Comparison of ENCODE assay signal across 8 cellular contexts in genomic region chr15:89776274-89777072, GRCh38. TPM values are rescaled to one million over a fixed set of nuclear protein-coding genes. Genes with fewer than 3 reads are reported as not detected.
DNase-seq lines count a peak whose midpoint lies in the region; ATAC-seq, FAIRE-seq and TF ChIP-seq lines count a peak whose summit lies in the region.
"Had no signal": no experiment of that assay in that cellular context is flagged by ENCODE, and none has a peak within 500 bp of the region (broad histone marks: within the 10 kb centered on the region; RNA-seq: fewer than 3 reads in every experiment).

Gene MESP2, plus strand, starts transcription at chr15:89776332. Its CDS starts 26 bp downstream, at chr15:89776358.

- peaks cover 7% of the 10 kb centered on the region for H3K4me1 Mint-ChIP-seq in activated naive CD8-positive, alpha-beta T cell treated with anti-CD3 and anti-CD28 coated beads, Interleukin-2, amount 50 U/mL, for 24 hours

- CTCF ChIA-PET in SK-N-SH (lab: Yijun Ruan, JAX), result interaction anchor here (0.6 to 7.6 kb wide), 6 partner anchors 8 to 179 kb away, joined by 3 to 61 read pairs (median 4); no protein-coding TSS in a partner anchor

- H2AFZ ChIP-seq in SK-N-SH (ENCODE audit: low read depth), result peak within 1 kb of the TSS; percentile 90

- TF ChIP-seq EP300 in SK-N-SH (IDR thresholded peaks at IDR 0.05; ENCODE audit: borderline replicate concordance in 1 of 2, low read depth in 1 of 2, low read length in 1 of 2), result no peak

- no peaks in the 10 kb centered on the region for H3K9me3 Mint-ChIP-seq in activated naive CD8-positive, alpha-beta T cell treated with anti-CD3 and anti-CD28 coated beads, Interleukin-2, amount 50 U/mL, for 24 hours

- no peaks in the 10 kb centered on the region for H4K20me1 ChIP-seq in SK-N-SH (ENCODE audit: insufficient read depth)

- H3K36me3 Mint-ChIP-seq in activated naive CD8-positive, alpha-beta T cell treated with anti-CD3 and anti-CD28 coated beads, Interleukin-2, amount 50 U/mL, for 24 hours (ENCODE audit: low read depth), result no peaks in the 10 kb centered on the region

- TF ChIP-seq CTCF in SK-N-SH (IDR thresholded peaks at IDR 0.05), result peak; percentile 31
- TF ChIP-seq CTCF in upper lobe of right lung (IDR thresholded peaks at IDR 0.05), result peak; percentile 47

- H3K4me3 Mint-ChIP-seq in activated naive CD8-positive, alpha-beta T cell treated with anti-CD3 and anti-CD28 coated beads, Interleukin-2, amount 50 U/mL, for 24 hours, result peak within 1 kb of the TSS; percentile 61

- H3K27me3 ChIP-seq in SK-N-SH (ENCODE audit: insufficient read depth), result no peaks in the 10 kb centered on the region
- H3K27me3 ChIP-seq in upper lobe of right lung, result no peaks in the 10 kb centered on the region

- H3K27ac ChIP-seq in SK-N-SH (ENCODE audit: low read depth in 2 of 2, low read length in 1 of 2) (no peak within 1 kb of the TSS), upper lobe of right lung (no peak within 1 kb of the TSS)

- ATAC-seq in activated naive CD8-positive, alpha-beta T cell treated with anti-CD3 and anti-CD28 coated beads, Interleukin-2, amount 50 U/mL, for 24 hours, result peak; percentile 48
- ATAC-seq in left cardiac atrium, result peak; percentile 94
- ATAC-seq in upper lobe of right lung, result peak; percentile 93

- peak within 1 kb of the TSS; percentile 32 to 37; a peak in 3 of 4 replicates for H3K4me3 ChIP-seq in SK-N-SH (ENCODE audit: low read depth in 2 of 2, low read length in 1 of 2)
- H3K4me3 ChIP-seq in upper lobe of right lung, result peak within 1 kb of the TSS; percentile 51

- H3K9me2 ChIP-seq in SK-N-SH, result no peaks in the 10 kb centered on the region

- DNase-seq in GM18507 (ENCODE audit: extremely low spot score, insufficient read length, low read depth) (peak; percentile 76), HUDEP-2 (lab: John Stamatoyannopoulos, UW; ENCODE audit: unreplicated experiment in 76 of 76) (peak in 70 of 76 experiments; percentile 13 to 82 (median 63)), SK-N-SH (peak; percentile 94), left cardiac atrium (peak; percentile 90), pons (ENCODE audit: low spot score) (peak; percentile 50), upper lobe of right lung (peak; percentile 93)
- peak; percentile 64 for DNase-seq in activated naive CD8-positive, alpha-beta T cell treated with anti-CD3 and anti-CD28 coated beads, Interleukin-2, amount 50 U/mL, for 24 hours

- intact Hi-C loops in left cardiac atrium (cut with DNase I), result no loop called here
- intact Hi-C loops in upper lobe of right lung (cut with DNase I), result no loop called here

- FAIRE-seq in GM18507 (lab: Jason Lieb, UNC), result peak; percentile 87

- no peaks in the 10 kb centered on the region for H3K79me2 ChIP-seq in SK-N-SH (ENCODE audit: insufficient read depth)

- H3F3A ChIP-seq in SK-N-SH (replicated peaks; ENCODE audit: insufficient read depth), result peaks cover 4% of the 10 kb centered on the region

- no peaks in the 10 kb centered on the region for H3K36me3 ChIP-seq in SK-N-SH (replicated peaks in 1 of 2; ENCODE audit: control insufficient read depth in 1 of 2, insufficient read depth in 2 of 2, low read length in 1 of 2)
- no peaks in the 10 kb centered on the region for H3K36me3 ChIP-seq in upper lobe of right lung

- 66% methylated on average over 14 of the region's 82 CpGs for WGBS in SK-N-SH (ENCODE audit: low lambda C conversion rate)

- no peak within 1 kb of the TSS for H3K27ac Mint-ChIP-seq in activated naive CD8-positive, alpha-beta T cell treated with anti-CD3 and anti-CD28 coated beads, Interleukin-2, amount 50 U/mL, for 24 hours

- peaks cover 29% of the 10 kb centered on the region for H3K27me3 Mint-ChIP-seq in activated naive CD8-positive, alpha-beta T cell treated with anti-CD3 and anti-CD28 coated beads, Interleukin-2, amount 50 U/mL, for 24 hours

- no peak within 1 kb of the TSS for H3K9ac ChIP-seq in SK-N-SH

- H3K4me1 ChIP-seq in SK-N-SH (ENCODE audit: control insufficient read depth in 1 of 2, insufficient read depth in 2 of 2, low read depth in 1 of 2, low read length in 1 of 2) (peaks cover 0 to 6% of the 10 kb centered on the region in 2 experiments; a peak in 1 of 4 replicates), upper lobe of right lung (peaks cover 4% of the 10 kb centered on the region)

- H3K9me3 ChIP-seq in SK-N-SH, result no peaks in the 10 kb centered on the region
- H3K9me3 ChIP-seq in upper lobe of right lung, result no peaks in the 10 kb centered on the region

- peak within 1 kb of the TSS; percentile 70; the same call in 1 of the 2 replicates for H3K4me2 ChIP-seq in SK-N-SH

- TF ChIP-seq RAD21 in SK-N-SH (IDR thresholded peaks at IDR 0.05; ENCODE audit: low read length), result no peak

- POLR2A ChIA-PET in SK-N-SH (lab: Yijun Ruan, JAX), result no interaction called here

TF ChIP-seq in SK-N-SH, 30 proteins besides CTCF, POLR2A, EP300 and RAD21:
- no peak for TF ChIP-seq GATA2 (CRISPR knock-in tag; IDR thresholded peaks at IDR 0.05)
- TF ChIP-seq NRF1 (IDR thresholded peaks at IDR 0.05; ENCODE audit: low read depth, low read length), result peak; percentile 74
- no peak for TF ChIP-seq RCOR1 (IDR thresholded peaks at IDR 0.05; ENCODE audit: low read length)
- TF ChIP-seq REST (IDR thresholded peaks at IDR 0.05; ENCODE audit: low read depth, low read length), result peak; percentile 72
- peak; percentile 87 for TF ChIP-seq MAX (IDR thresholded peaks at IDR 0.05; ENCODE audit: low read depth)

RNA-seq across cellular contexts. Expression of gene MESP2, which starts in this region (rescaled TPM):
- 0.21 and 0.31 TPM in 2 replicates for polyA plus RNA-seq in SK-N-SH (2012; rRNA removed)
- 0.14 and 0.43 TPM in 2 replicates for polyA plus RNA-seq in SK-N-SH (2012; cell fraction: cytosol; rRNA removed)
- 0.19 and 0.32 TPM in 2 replicates for polyA plus RNA-seq in SK-N-SH (2012; cell fraction: nucleus; rRNA removed)
- total RNA-seq in left cardiac atrium, result under 1 TPM; 0.16 to 0.56 TPM
- not detected for total RNA-seq in upper lobe of right lung
- total RNA-seq: pulmonary artery endothelial cell had no signal

Comparison
In these comparisons a context has a peak if more than half of its experiments do, and no peak if none do; other contexts are left out.
1. Peak in DNase-seq, H3K4me3 ChIP-seq and H3K4me2 ChIP-seq in SK-N-SH; RNA of the gene not detected or under 1 TPM.
2. Peak in DNase-seq and ATAC-seq in left cardiac atrium; RNA of the gene not detected or under 1 TPM.
3. Peak in DNase-seq, ATAC-seq and H3K4me3 ChIP-seq in upper lobe of right lung; RNA of the gene not detected or under 1 TPM.